Comparison of ENCODE assay signal across 1 cellular context in genomic region chr1:75630004-75630403, GRCh38.
TF ChIP-seq lines count a peak whose summit lies in the region.

No MANE protein-coding gene starts in this region.

TF ChIP-seq in WTC11, 78 proteins besides CTCF, POLR2A, EP300 and RAD21:
- TF ChIP-seq ZNF425 (CRISPR knock-in tag; conservative IDR thresholded peaks at IDR 0.05) = no peak
- TF ChIP-seq ZNF219 (CRISPR knock-in tag; IDR thresholded peaks at IDR 0.05; ENCODE audit: borderline replicate concordance) = no peak
- TF ChIP-seq HMGA2 (CRISPR knock-in tag; IDR thresholded peaks at IDR 0.05) = no peak
- TF ChIP-seq JAZF1 (CRISPR knock-in tag; IDR thresholded peaks at IDR 0.05) = no peak
- TF ChIP-seq E2F5 (CRISPR knock-in tag; IDR thresholded peaks at IDR 0.05) = no peak
- no peak for TF ChIP-seq FOXP4 (CRISPR knock-in tag; IDR thresholded peaks at IDR 0.05)
- no peak for TF ChIP-seq ARID4B (CRISPR knock-in tag; IDR thresholded peaks at IDR 0.05; ENCODE audit: borderline replicate concordance)
- no peak for TF ChIP-seq CBFB (CRISPR knock-in tag; IDR thresholded peaks at IDR 0.05; ENCODE audit: low read depth)
- no peak for TF ChIP-seq NR2C2 (CRISPR knock-in tag; IDR thresholded peaks at IDR 0.05)
- TF ChIP-seq NFE2L1 (CRISPR knock-in tag; IDR thresholded peaks at IDR 0.05) = no peak
- no peak for TF ChIP-seq ERG (CRISPR knock-in tag; IDR thresholded peaks at IDR 0.05)
- TF ChIP-seq E2F1 (CRISPR knock-in tag; IDR thresholded peaks at IDR 0.05) = no peak
